In the genomic region with DNA sequence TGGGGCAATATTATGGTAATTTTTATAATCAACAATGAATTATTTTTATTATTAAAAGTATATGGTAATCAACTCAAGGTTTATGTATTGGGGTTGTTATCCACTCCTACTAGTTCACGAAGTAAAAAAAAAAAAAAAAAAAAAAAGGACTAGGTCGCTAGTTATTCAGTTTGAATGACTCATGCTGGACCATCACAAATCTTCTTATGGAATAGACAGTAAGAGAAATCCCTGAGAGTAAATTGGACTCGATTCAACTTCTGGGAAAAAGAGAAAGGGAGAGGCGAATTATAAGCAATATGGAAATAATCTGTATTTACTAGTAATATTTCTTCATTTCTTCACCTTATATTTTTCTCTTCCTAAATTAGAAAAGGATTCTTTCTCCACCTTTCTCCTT, we compare ENCODE assay signal across 2 cellular contexts.
TF ChIP-seq lines count a peak whose summit lies in the region.

No MANE protein-coding gene starts in this region.

TF ChIP-seq in A549, 52 proteins besides CTCF, POLR2A, EP300 and RAD21 (continued from another document):
- TF ChIP-seq, protein P1, sequence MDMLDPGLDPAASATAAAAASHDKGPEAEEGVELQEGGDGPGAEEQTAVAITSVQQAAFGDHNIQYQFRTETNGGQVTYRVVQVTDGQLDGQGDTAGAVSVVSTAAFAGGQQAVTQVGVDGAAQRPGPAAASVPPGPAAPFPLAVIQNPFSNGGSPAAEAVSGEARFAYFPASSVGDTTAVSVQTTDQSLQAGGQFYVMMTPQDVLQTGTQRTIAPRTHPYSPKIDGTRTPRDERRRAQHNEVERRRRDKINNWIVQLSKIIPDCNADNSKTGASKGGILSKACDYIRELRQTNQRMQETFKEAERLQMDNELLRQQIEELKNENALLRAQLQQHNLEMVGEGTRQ (IDR thresholded peaks at IDR 0.05) = no peak
- TF ChIP-seq CHD4 (IDR thresholded peaks at IDR 0.05; ENCODE audit: borderline replicate concordance) (no peak), MYC (IDR thresholded peaks at IDR 0.05; ENCODE audit: borderline replicate concordance, low read length) (no peak), JUN (IDR thresholded peaks at IDR 0.05) (no peak), BHLHE40 (IDR thresholded peaks at IDR 0.05; ENCODE audit: low read depth, low read length) (no peak), RARB (CRISPR knock-in tag; IDR thresholded peaks at IDR 0.05) (no peak), CHD2 (IDR thresholded peaks at IDR 0.05; ENCODE audit: low read length, partially characterized antibody) (no peak), TFCP2L1 (CRISPR knock-in tag; IDR thresholded peaks at IDR 0.05) (no peak)
- TF ChIP-seq, protein P2, sequence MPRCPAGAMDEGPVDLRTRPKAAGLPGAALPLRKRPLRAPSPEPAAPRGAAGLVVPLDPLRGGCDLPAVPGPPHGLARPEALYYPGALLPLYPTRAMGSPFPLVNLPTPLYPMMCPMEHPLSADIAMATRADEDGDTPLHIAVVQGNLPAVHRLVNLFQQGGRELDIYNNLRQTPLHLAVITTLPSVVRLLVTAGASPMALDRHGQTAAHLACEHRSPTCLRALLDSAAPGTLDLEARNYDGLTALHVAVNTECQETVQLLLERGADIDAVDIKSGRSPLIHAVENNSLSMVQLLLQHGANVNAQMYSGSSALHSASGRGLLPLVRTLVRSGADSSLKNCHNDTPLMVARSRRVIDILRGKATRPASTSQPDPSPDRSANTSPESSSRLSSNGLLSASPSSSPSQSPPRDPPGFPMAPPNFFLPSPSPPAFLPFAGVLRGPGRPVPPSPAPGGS (IDR thresholded peaks at IDR 0.05) = no peak

TF ChIP-seq in WTC11, 78 proteins besides CTCF, POLR2A, EP300 and RAD21 (continued from another document):
- no peak for TF ChIP-seq ZNF532 (CRISPR knock-in tag; IDR thresholded peaks at IDR 0.05; ENCODE audit: borderline replicate concordance)
- TF ChIP-seq EMX1 (CRISPR knock-in tag; IDR thresholded peaks at IDR 0.05) = no peak
- TF ChIP-seq ZSCAN18 (CRISPR knock-in tag; IDR thresholded peaks at IDR 0.05) = no peak
- TF ChIP-seq ETV6 (CRISPR knock-in tag; IDR thresholded peaks at IDR 0.05) = no peak
- TF ChIP-seq, protein P1 (CRISPR knock-in tag; IDR thresholded peaks at IDR 0.05) = no peak
- no peak for TF ChIP-seq FOXP1 (CRISPR knock-in tag; IDR thresholded peaks at IDR 0.05; ENCODE audit: borderline replicate concordance)
- TF ChIP-seq SOX15 (CRISPR knock-in tag; IDR thresholded peaks at IDR 0.05) = no peak
- no peak for TF ChIP-seq HMGA2 (CRISPR knock-in tag; IDR thresholded peaks at IDR 0.05)
- no peak for TF ChIP-seq IRF1 (CRISPR knock-in tag; IDR thresholded peaks at IDR 0.05)
- TF ChIP-seq, protein P3, sequence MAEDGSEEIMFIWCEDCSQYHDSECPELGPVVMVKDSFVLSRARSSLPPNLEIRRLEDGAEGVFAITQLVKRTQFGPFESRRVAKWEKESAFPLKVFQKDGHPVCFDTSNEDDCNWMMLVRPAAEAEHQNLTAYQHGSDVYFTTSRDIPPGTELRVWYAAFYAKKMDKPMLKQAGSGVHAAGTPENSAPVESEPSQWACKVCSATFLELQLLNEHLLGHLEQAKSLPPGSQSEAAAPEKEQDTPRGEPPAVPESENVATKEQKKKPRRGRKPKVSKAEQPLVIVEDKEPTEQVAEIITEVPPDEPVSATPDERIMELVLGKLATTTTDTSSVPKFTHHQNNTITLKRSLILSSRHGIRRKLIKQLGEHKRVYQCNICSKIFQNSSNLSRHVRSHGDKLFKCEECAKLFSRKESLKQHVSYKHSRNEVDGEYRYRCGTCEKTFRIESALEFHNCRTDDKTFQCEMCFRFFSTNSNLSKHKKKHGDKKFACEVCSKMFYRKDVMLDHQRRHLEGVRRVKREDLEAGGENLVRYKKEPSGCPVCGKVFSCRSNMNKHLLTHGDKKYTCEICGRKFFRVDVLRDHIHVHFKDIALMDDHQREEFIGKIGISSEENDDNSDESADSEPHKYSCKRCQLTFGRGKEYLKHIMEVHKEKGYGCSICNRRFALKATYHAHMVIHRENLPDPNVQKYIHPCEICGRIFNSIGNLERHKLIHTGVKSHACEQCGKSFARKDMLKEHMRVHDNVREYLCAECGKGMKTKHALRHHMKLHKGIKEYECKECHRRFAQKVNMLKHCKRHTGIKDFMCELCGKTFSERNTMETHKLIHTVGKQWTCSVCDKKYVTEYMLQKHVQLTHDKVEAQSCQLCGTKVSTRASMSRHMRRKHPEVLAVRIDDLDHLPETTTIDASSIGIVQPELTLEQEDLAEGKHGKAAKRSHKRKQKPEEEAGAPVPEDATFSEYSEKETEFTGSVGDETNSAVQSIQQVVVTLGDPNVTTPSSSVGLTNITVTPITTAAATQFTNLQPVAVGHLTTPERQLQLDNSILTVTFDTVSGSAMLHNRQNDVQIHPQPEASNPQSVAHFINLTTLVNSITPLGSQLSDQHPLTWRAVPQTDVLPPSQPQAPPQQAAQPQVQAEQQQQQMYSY (CRISPR knock-in tag; IDR thresholded peaks at IDR 0.05) = no peak
- no peak for TF ChIP-seq ELF4 (CRISPR knock-in tag; IDR thresholded peaks at IDR 0.05; ENCODE audit: low read depth)
